In genomic region chr17:39739885-39740356, GRCh38 we compare ENCODE assay signal across 1 cellular context.
TF ChIP-seq lines count a peak whose summit lies in the region.

No MANE protein-coding gene starts in this region.

TF ChIP-seq in HepG2, 621 proteins besides CTCF, POLR2A, EP300 and RAD21 (continued from another document and continues in another):
- TF ChIP-seq, protein P1, sequence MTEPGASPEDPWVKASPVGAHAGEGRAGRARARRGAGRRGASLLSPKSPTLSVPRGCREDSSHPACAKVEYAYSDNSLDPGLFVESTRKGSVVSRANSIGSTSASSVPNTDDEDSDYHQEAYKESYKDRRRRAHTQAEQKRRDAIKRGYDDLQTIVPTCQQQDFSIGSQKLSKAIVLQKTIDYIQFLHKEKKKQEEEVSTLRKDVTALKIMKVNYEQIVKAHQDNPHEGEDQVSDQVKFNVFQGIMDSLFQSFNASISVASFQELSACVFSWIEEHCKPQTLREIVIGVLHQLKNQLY (CRISPR knock-in tag; IDR thresholded peaks at IDR 0.05), result no peak
- TF ChIP-seq, protein P2, sequence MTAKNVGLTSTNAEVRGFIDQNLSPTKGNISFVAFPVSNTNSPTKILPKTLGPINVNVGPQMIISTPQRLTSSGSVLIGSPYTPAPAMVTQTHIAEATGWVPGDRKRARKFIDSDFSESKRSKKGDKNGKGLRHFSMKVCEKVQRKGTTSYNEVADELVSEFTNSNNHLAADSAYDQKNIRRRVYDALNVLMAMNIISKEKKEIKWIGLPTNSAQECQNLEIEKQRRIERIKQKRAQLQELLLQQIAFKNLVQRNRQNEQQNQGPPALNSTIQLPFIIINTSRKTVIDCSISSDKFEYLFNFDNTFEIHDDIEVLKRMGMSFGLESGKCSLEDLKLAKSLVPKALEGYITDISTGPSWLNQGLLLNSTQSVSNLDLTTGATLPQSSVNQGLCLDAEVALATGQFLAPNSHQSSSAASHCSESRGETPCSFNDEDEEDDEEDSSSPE (CRISPR knock-in tag; IDR thresholded peaks at IDR 0.05), result no peak
- TF ChIP-seq ZNF3 (CRISPR knock-in tag; IDR thresholded peaks at IDR 0.05), result no peak
- TF ChIP-seq NR2C2 (CRISPR knock-in tag; IDR thresholded peaks at IDR 0.05; ENCODE audit: borderline replicate concordance), result no peak; the same call in 1 of the 2 replicates
- no peak for TF ChIP-seq ZMYM2 (CRISPR knock-in tag; IDR thresholded peaks at IDR 0.05)
- TF ChIP-seq HDAC6 (IDR thresholded peaks at IDR 0.05; ENCODE audit: low read depth, low read length), result no peak
- TF ChIP-seq NFKB2 (CRISPR knock-in tag; IDR thresholded peaks at IDR 0.05; ENCODE audit: borderline replicate concordance), result no peak
- no peak for TF ChIP-seq FOSL2 (CRISPR knock-in tag; IDR thresholded peaks at IDR 0.05)
- TF ChIP-seq MAF1 (CRISPR knock-in tag; IDR thresholded peaks at IDR 0.05; ENCODE audit: borderline replicate concordance), result no peak
- TF ChIP-seq ZNF800 (CRISPR knock-in tag; IDR thresholded peaks at IDR 0.05), result peak; percentile 77; the same call in 1 of the 2 replicates
- TF ChIP-seq MLLT10 (CRISPR knock-in tag; IDR thresholded peaks at IDR 0.05), result no peak
- TF ChIP-seq TAF1 (CRISPR knock-in tag; IDR thresholded peaks at IDR 0.05), result peak; percentile 10; the same call in 1 of the 2 replicates
- TF ChIP-seq ARID2 (CRISPR knock-in tag; IDR thresholded peaks at IDR 0.05; ENCODE audit: borderline replicate concordance), result no peak
- no peak for TF ChIP-seq DRAP1 (CRISPR knock-in tag; IDR thresholded peaks at IDR 0.05)
- no peak; the same call in 1 of the 2 replicates for TF ChIP-seq ZNF768 (CRISPR knock-in tag; IDR thresholded peaks at IDR 0.05)
- TF ChIP-seq ZNF720 (CRISPR knock-in tag; IDR thresholded peaks at IDR 0.05), result no peak
- TF ChIP-seq, protein P3, sequence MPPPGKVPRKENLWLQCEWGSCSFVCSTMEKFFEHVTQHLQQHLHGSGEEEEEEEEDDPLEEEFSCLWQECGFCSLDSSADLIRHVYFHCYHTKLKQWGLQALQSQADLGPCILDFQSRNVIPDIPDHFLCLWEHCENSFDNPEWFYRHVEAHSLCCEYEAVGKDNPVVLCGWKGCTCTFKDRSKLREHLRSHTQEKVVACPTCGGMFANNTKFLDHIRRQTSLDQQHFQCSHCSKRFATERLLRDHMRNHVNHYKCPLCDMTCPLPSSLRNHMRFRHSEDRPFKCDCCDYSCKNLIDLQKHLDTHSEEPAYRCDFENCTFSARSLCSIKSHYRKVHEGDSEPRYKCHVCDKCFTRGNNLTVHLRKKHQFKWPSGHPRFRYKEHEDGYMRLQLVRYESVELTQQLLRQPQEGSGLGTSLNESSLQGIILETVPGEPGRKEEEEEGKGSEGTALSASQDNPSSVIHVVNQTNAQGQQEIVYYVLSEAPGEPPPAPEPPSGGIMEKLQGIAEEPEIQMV (CRISPR knock-in tag; IDR thresholded peaks at IDR 0.05; ENCODE audit: low read depth), result no peak
- no peak for TF ChIP-seq ZZZ3 (CRISPR knock-in tag; IDR thresholded peaks at IDR 0.05; ENCODE audit: borderline replicate concordance)
- TF ChIP-seq NCOA2 (CRISPR knock-in tag; IDR thresholded peaks at IDR 0.05), result no peak
- TF ChIP-seq ZNF354B (CRISPR knock-in tag; IDR thresholded peaks at IDR 0.05), result no peak
- no peak for TF ChIP-seq TBL1XR1 (IDR thresholded peaks at IDR 0.05; ENCODE audit: borderline replicate concordance, low read length, partially characterized antibody)
- TF ChIP-seq ZFP36L2 (CRISPR knock-in tag; IDR thresholded peaks at IDR 0.05), result no peak
- TF ChIP-seq PCBP1 (IDR thresholded peaks at IDR 0.05; ENCODE audit: borderline replicate concordance, low read depth, low read length), result no peak
- TF ChIP-seq, protein P4, sequence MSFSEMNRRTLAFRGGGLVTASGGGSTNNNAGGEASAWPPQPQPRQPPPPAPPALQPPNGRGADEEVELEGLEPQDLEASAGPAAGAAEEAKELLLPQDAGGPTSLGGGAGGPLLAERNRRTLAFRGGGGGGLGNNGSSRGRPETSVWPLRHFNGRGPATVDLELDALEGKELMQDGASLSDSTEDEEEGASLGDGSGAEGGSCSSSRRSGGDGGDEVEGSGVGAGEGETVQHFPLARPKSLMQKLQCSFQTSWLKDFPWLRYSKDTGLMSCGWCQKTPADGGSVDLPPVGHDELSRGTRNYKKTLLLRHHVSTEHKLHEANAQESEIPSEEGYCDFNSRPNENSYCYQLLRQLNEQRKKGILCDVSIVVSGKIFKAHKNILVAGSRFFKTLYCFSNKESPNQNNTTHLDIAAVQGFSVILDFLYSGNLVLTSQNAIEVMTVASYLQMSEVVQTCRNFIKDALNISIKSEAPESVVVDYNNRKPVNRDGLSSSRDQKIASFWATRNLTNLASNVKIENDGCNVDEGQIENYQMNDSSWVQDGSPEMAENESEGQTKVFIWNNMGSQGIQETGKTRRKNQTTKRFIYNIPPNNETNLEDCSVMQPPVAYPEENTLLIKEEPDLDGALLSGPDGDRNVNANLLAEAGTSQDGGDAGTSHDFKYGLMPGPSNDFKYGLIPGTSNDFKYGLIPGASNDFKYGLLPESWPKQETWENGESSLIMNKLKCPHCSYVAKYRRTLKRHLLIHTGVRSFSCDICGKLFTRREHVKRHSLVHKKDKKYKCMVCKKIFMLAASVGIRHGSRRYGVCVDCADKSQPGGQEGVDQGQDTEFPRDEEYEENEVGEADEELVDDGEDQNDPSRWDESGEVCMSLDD (CRISPR knock-in tag; IDR thresholded peaks at IDR 0.05; ENCODE audit: borderline replicate concordance), result no peak
- no peak for TF ChIP-seq MIXL1 (CRISPR knock-in tag; IDR thresholded peaks at IDR 0.05)
- TF ChIP-seq, protein P5, sequence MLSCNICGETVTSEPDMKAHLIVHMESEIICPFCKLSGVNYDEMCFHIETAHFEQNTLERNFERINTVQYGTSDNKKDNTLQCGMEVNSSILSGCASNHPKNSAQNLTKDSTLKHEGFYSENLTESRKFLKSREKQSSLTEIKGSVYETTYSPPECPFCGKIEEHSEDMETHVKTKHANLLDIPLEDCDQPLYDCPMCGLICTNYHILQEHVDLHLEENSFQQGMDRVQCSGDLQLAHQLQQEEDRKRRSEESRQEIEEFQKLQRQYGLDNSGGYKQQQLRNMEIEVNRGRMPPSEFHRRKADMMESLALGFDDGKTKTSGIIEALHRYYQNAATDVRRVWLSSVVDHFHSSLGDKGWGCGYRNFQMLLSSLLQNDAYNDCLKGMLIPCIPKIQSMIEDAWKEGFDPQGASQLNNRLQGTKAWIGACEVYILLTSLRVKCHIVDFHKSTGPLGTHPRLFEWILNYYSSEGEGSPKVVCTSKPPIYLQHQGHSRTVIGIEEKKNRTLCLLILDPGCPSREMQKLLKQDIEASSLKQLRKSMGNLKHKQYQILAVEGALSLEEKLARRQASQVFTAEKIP (CRISPR knock-in tag; IDR thresholded peaks at IDR 0.05; ENCODE audit: borderline replicate concordance), result no peak
- TF ChIP-seq SSRP1 (CRISPR knock-in tag; IDR thresholded peaks at IDR 0.05), result peak; percentile 88; the same call in 1 of the 2 replicates
- TF ChIP-seq, protein P6, sequence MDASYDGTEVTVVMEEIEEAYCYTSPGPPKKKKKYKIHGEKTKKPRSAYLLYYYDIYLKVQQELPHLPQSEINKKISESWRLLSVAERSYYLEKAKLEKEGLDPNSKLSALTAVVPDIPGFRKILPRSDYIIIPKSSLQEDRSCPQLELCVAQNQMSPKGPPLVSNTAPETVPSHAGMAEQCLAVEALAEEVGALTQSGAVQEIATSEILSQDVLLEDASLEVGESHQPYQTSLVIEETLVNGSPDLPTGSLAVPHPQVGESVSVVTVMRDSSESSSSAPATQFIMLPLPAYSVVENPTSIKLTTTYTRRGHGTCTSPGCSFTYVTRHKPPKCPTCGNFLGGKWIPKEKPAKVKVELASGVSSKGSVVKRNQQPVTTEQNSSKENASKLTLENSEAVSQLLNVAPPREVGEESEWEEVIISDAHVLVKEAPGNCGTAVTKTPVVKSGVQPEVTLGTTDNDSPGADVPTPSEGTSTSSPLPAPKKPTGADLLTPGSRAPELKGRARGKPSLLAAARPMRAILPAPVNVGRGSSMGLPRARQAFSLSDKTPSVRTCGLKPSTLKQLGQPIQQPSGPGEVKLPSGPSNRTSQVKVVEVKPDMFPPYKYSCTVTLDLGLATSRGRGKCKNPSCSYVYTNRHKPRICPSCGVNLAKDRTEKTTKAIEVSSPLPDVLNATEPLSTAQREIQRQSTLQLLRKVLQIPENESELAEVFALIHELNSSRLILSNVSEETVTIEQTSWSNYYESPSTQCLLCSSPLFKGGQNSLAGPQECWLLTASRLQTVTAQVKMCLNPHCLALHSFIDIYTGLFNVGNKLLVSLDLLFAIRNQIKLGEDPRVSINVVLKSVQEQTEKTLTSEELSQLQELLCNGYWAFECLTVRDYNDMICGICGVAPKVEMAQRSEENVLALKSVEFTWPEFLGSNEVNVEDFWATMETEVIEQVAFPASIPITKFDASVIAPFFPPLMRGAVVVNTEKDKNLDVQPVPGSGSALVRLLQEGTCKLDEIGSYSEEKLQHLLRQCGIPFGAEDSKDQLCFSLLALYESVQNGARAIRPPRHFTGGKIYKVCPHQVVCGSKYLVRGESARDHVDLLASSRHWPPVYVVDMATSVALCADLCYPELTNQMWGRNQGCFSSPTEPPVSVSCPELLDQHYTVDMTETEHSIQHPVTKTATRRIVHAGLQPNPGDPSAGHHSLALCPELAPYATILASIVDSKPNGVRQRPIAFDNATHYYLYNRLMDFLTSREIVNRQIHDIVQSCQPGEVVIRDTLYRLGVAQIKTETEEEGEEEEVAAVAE (CRISPR knock-in tag; IDR thresholded peaks at IDR 0.05; ENCODE audit: borderline replicate concordance), result no peak
- TF ChIP-seq, protein P7, sequence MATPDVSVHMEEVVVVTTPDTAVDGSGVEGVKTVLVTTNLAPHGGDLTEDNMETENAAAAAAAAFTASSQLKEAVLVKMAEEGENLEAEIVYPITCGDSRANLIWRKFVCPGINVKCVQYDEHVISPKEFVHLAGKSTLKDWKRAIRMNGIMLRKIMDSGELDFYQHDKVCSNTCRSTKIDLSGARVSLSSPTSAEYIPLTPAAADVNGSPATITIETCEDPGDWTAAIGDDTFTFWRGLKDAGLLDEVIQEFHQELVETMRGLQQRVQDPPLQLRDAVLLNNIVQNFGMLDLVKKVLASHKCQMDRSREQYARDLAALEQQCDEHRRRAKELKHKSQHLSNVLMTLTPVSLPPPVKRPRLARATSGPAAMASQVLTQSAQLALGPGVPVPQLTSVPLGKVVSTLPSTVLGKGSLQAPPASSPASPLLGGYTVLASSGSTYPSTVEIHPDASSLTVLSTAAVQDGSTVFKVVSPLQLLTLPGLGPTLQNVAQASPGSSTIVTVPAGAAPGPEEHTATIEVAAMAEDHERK (CRISPR knock-in tag; IDR thresholded peaks at IDR 0.05; ENCODE audit: low read depth), result no peak
- no peak for TF ChIP-seq ZFP82 (CRISPR knock-in tag; IDR thresholded peaks at IDR 0.05; ENCODE audit: borderline replicate concordance)
- no peak for TF ChIP-seq ZSCAN21 (CRISPR knock-in tag; IDR thresholded peaks at IDR 0.05; ENCODE audit: borderline replicate concordance)
- TF ChIP-seq FOXC1 (CRISPR knock-in tag; IDR thresholded peaks at IDR 0.05; ENCODE audit: borderline replicate concordance), result 0 out of 2 replicates have a peak, but pooled peaks have one; percentile 10
- no peak for TF ChIP-seq PLSCR1 (CRISPR knock-in tag; IDR thresholded peaks at IDR 0.05; ENCODE audit: borderline replicate concordance)
- TF ChIP-seq AHR (CRISPR knock-in tag; IDR thresholded peaks at IDR 0.05), result no peak
- no peak for TF ChIP-seq RARG (CRISPR knock-in tag; IDR thresholded peaks at IDR 0.05; ENCODE audit: low read depth)
- no peak for TF ChIP-seq PTBP1 (IDR thresholded peaks at IDR 0.05; ENCODE audit: low read depth, low read length, poor library complexity, severe bottlenecking)
- TF ChIP-seq HHEX (CRISPR knock-in tag; IDR thresholded peaks at IDR 0.05), result no peak
- no peak for TF ChIP-seq KDM3A (CRISPR knock-in tag; IDR thresholded peaks at IDR 0.05; ENCODE audit: low read depth)
- TF ChIP-seq ZNF101 (CRISPR knock-in tag; IDR thresholded peaks at IDR 0.05; ENCODE audit: borderline replicate concordance, low read depth), result 0 out of 2 replicates have a peak, but pooled peaks have one; percentile 14
- no peak for TF ChIP-seq ZBTB1 (CRISPR knock-in tag; IDR thresholded peaks at IDR 0.05; ENCODE audit: borderline replicate concordance)
- TF ChIP-seq NFE2L2 (IDR thresholded peaks at IDR 0.05; ENCODE audit: low read length), result no peak
- TF ChIP-seq KAT2B (IDR thresholded peaks at IDR 0.05; ENCODE audit: borderline replicate concordance, low read depth, low read length), result no peak
- no peak for TF ChIP-seq ZFP62 (CRISPR knock-in tag; IDR thresholded peaks at IDR 0.05)
- TF ChIP-seq MEIS2 (CRISPR knock-in tag; IDR thresholded peaks at IDR 0.05), result no peak
- TF ChIP-seq ZNF282 (IDR thresholded peaks at IDR 0.05; ENCODE audit: partially characterized antibody), result no peak
- TF ChIP-seq BCL6 (CRISPR knock-in tag; IDR thresholded peaks at IDR 0.05), result no peak
- no peak for TF ChIP-seq PHF20 (CRISPR knock-in tag; IDR thresholded peaks at IDR 0.05)
- no peak for TF ChIP-seq MED13 (CRISPR knock-in tag; IDR thresholded peaks at IDR 0.05)
- TF ChIP-seq TP53 (CRISPR knock-in tag; conservative IDR thresholded peaks at IDR 0.05), result no peak
- 0 out of 2 replicates have a peak, but pooled peaks have one; percentile 9 for TF ChIP-seq ZNF547 (CRISPR knock-in tag; IDR thresholded peaks at IDR 0.05)
- no peak for TF ChIP-seq KAT8 (CRISPR knock-in tag; IDR thresholded peaks at IDR 0.05)
- TF ChIP-seq ZFY (CRISPR knock-in tag; IDR thresholded peaks at IDR 0.05), result no peak; the same call in 1 of the 2 replicates
- TF ChIP-seq ADNP (CRISPR knock-in tag; IDR thresholded peaks at IDR 0.05), result no peak
- no peak for TF ChIP-seq CBX1 (IDR thresholded peaks at IDR 0.05; ENCODE audit: low read depth)
- TF ChIP-seq MAFF (IDR thresholded peaks at IDR 0.05; ENCODE audit: low read depth, low read length), result no peak
